ENCODE assay signal across 19 cellular contexts in genomic region chr9:28927711-28928110, GRCh38.
DNase-seq lines count a peak whose midpoint lies in the region; ATAC-seq and TF ChIP-seq lines count a peak whose summit lies in the region.
"Had no signal": no experiment of that assay in that cellular context is flagged by ENCODE, and none has a peak within 500 bp of the region (broad histone marks: within the 10 kb centered on the region; RNA-seq: fewer than 3 reads in every experiment).

No MANE protein-coding gene starts in this region.

- H3K79me2 ChIP-seq in mammary epithelial cell (ENCODE audit: insufficient read depth, low read length): no peaks in the 10 kb centered on the region

- DNase-seq in ELR (ENCODE audit: low read depth): peak; percentile 68
- peak; percentile 82 for DNase-seq in NCI-H146 (lab: John Stamatoyannopoulos, UW)
- peak; percentile 94 for DNase-seq in mammary epithelial cell
- DNase-seq in kidney tubule cell (ENCODE audit: low spot score): peak; percentile 81
- no peak for DNase-seq in CD4-positive, alpha-beta T cell
- no peak for DNase-seq in NCI-H1694 (lab: John Stamatoyannopoulos, UW)
- DNase-seq in NCI-H748 (lab: John Stamatoyannopoulos, UW; ENCODE audit: unreplicated experiment): no peak
- DNase-seq in activated T-helper 1 cell treated with anti-CD3 and anti-CD28 coated beads, Interleukin-12 subunit alpha, Interleukin-12 subunit beta, Interleukin-2, Interleukin-4 antibody, amounts not matched to agents 30 ng/mL and 10 ng/mL and 1 ng/mL, durations not matched to agents 14 hours and 24 hours and 36 hours (ENCODE audit: low spot score): no peak
- DNase-seq: ACHN, C1 segment of cervical spinal cord, DMS79, Kasumi-1, NCI-H1105, NCI-H187 treated with DMSO at 0.1 percent for 48 hours, NCI-H526, SHP77 treated with DMSO at 0.1 percent for 48 hours, SK-N-SH, T-cell had no signal

- H3K4me1 ChIP-seq in mammary epithelial cell (ENCODE audit: insufficient read depth, low read length): peaks cover 66% of the 10 kb centered on the region

- no peaks in the 10 kb centered on the region for H4K20me1 ChIP-seq in mammary epithelial cell (ENCODE audit: insufficient read depth, low read length)

- H3K27ac ChIP-seq in mammary epithelial cell (ENCODE audit: insufficient read depth, low read depth, low read length): peak overlapping the region; percentile 56
- H3K27ac ChIP-seq in CD4-positive, alpha-beta T cell (ENCODE audit: low read depth, low read length): no peak overlapping the region
- H3K27ac ChIP-seq: HL-60 had no signal

- no peak overlapping the region for H3K9ac ChIP-seq in mammary epithelial cell (ENCODE audit: insufficient read depth, low read length)
- H3K9ac ChIP-seq: SK-N-SH had no signal

- POLR2A ChIA-PET in CD4-positive, alpha-beta T cell (lab: Charles Lee): no interaction called here

- CTCF ChIA-PET in mammary epithelial cell (lab: Charles Lee; ENCODE audit: low non-redundant PET): no interaction called here
- CTCF ChIA-PET in CD4-positive, alpha-beta T cell (lab: Charles Lee): no interaction called here

- no peak overlapping the region for H3K4me3 ChIP-seq in mammary epithelial cell (replicated peaks in 1 of 3; ENCODE audit: insufficient read depth in 1 of 3, low read depth in 2 of 3, low read length in 3 of 3)

- no peaks in the 10 kb centered on the region for H3K4me1 Mint-ChIP-seq in CD4-positive, alpha-beta T cell (ENCODE audit: low read depth)
- H3K4me1 Mint-ChIP-seq in activated T-helper 1 cell treated with anti-CD3 and anti-CD28 coated beads, Interleukin-12 subunit alpha, Interleukin-12 subunit beta, Interleukin-2, Interleukin-4 antibody, amounts not matched to agents 30 ng/mL and 10 ng/mL and 1 ng/mL, durations not matched to agents 14 hours and 24 hours and 36 hours (ENCODE audit: low read depth): no peaks in the 10 kb centered on the region
- H3K4me1 Mint-ChIP-seq: T-cell had no signal

- no peaks in the 10 kb centered on the region for H3K36me3 ChIP-seq in mammary epithelial cell (ENCODE audit: insufficient read depth, low read length)

- no peak for ATAC-seq in CD4-positive, alpha-beta T cell (ENCODE audit: poor library complexity)
- ATAC-seq: T-cell had no signal

- no peak overlapping the region for H3K4me3 Mint-ChIP-seq in CD4-positive, alpha-beta T cell
- H3K4me3 Mint-ChIP-seq in activated T-helper 1 cell treated with anti-CD3 and anti-CD28 coated beads, Interleukin-12 subunit alpha, Interleukin-12 subunit beta, Interleukin-2, Interleukin-4 antibody, amounts not matched to agents 30 ng/mL and 10 ng/mL and 1 ng/mL, durations not matched to agents 14 hours and 24 hours and 36 hours: no peak overlapping the region
- H3K4me3 Mint-ChIP-seq: T-cell had no signal

- H3K9me3 Mint-ChIP-seq in CD4-positive, alpha-beta T cell: peaks cover 2% of the 10 kb centered on the region
- H3K9me3 Mint-ChIP-seq in activated T-helper 1 cell treated with anti-CD3 and anti-CD28 coated beads, Interleukin-12 subunit alpha, Interleukin-12 subunit beta, Interleukin-2, Interleukin-4 antibody, amounts not matched to agents 30 ng/mL and 10 ng/mL and 1 ng/mL, durations not matched to agents 14 hours and 24 hours and 36 hours: no peaks in the 10 kb centered on the region

- intact Hi-C loops in mammary epithelial cell (cut with micrococcal nuclease): loop anchor here (5.0 kb wide), 4 partner anchors 120 to 285 kb away; partner anchors contain the start of gene LINGO2
- intact Hi-C loops in CD4-positive, alpha-beta T cell (cut with DNase I, micrococcal nuclease): loop anchor here in 1 of 2 experiments (5.0 kb wide), 1 partner anchor 60 kb away; no protein-coding TSS in a partner anchor
- intact Hi-C loops in activated T-helper 1 cell treated with anti-CD3 and anti-CD28 coated beads, Interleukin-12 subunit alpha, Interleukin-12 subunit beta, Interleukin-2, Interleukin-4 antibody, amounts not matched to agents 30 ng/mL and 10 ng/mL and 1 ng/mL, durations not matched to agents 14 hours and 24 hours and 36 hours (cut with micrococcal nuclease): no loop called here

- dilution Hi-C loops in mammary epithelial cell (cut with HindIII; ENCODE audit: low sequenced_read_pairs): no loop called here

- no peaks in the 10 kb centered on the region for H3K27me3 ChIP-seq in mammary epithelial cell (ENCODE audit: insufficient read depth, low read length)
- no peaks in the 10 kb centered on the region for H3K27me3 ChIP-seq in CD4-positive, alpha-beta T cell (ENCODE audit: control insufficient read depth, insufficient read depth, low read length)

- H3K36me3 Mint-ChIP-seq in CD4-positive, alpha-beta T cell (ENCODE audit: low read depth): no peaks in the 10 kb centered on the region
- no peaks in the 10 kb centered on the region for H3K36me3 Mint-ChIP-seq in activated T-helper 1 cell treated with anti-CD3 and anti-CD28 coated beads, Interleukin-12 subunit alpha, Interleukin-12 subunit beta, Interleukin-2, Interleukin-4 antibody, amounts not matched to agents 30 ng/mL and 10 ng/mL and 1 ng/mL, durations not matched to agents 14 hours and 24 hours and 36 hours (ENCODE audit: low read depth)
- H3K36me3 Mint-ChIP-seq: T-cell had no signal

- WGBS in mammary epithelial cell (ENCODE audit: low coverage, missing lambda C conversion rate): 0% methylated on average over 1 of the region's 1 CpG

- in situ Hi-C loops in mammary epithelial cell (cut with MboI; ENCODE audit: low sequenced_read_pairs in 2 of 2): no loop called here

- H2AFZ ChIP-seq in mammary epithelial cell (ENCODE audit: low read depth, low read length): no peak overlapping the region

- H3K9me3 ChIP-seq in mammary epithelial cell (replicated peaks; ENCODE audit: insufficient read depth, low read length): no peaks in the 10 kb centered on the region
- H3K9me3 ChIP-seq in CD4-positive, alpha-beta T cell (ENCODE audit: control insufficient read depth, low read length): no peaks in the 10 kb centered on the region
- H3K9me3 ChIP-seq: SK-N-SH had no signal

- peak overlapping the region; percentile 59 for H3K4me2 ChIP-seq in mammary epithelial cell (ENCODE audit: insufficient read depth, low read depth, low read length)
- H3K4me2 ChIP-seq: SK-N-SH had no signal

- no peak overlapping the region for H3K27ac Mint-ChIP-seq in CD4-positive, alpha-beta T cell
- H3K27ac Mint-ChIP-seq in activated T-helper 1 cell treated with anti-CD3 and anti-CD28 coated beads, Interleukin-12 subunit alpha, Interleukin-12 subunit beta, Interleukin-2, Interleukin-4 antibody, amounts not matched to agents 30 ng/mL and 10 ng/mL and 1 ng/mL, durations not matched to agents 14 hours and 24 hours and 36 hours: no peak overlapping the region
- H3K27ac Mint-ChIP-seq: T-cell had no signal

- no peaks in the 10 kb centered on the region for H3K27me3 Mint-ChIP-seq in CD4-positive, alpha-beta T cell
- no peaks in the 10 kb centered on the region for H3K27me3 Mint-ChIP-seq in activated T-helper 1 cell treated with anti-CD3 and anti-CD28 coated beads, Interleukin-12 subunit alpha, Interleukin-12 subunit beta, Interleukin-2, Interleukin-4 antibody, amounts not matched to agents 30 ng/mL and 10 ng/mL and 1 ng/mL, durations not matched to agents 14 hours and 24 hours and 36 hours (ENCODE audit: insufficient read depth)
- H3K27me3 Mint-ChIP-seq: T-cell had no signal

- BruUV-seq in mammary epithelial cell (replicated peaks; lab: Mats Ljungman, UMichigan): no TSS peak

- no peak for TF ChIP-seq CTCF in mammary epithelial cell (conservative IDR thresholded peaks at IDR 0.05 in 1 of 2, IDR thresholded peaks at IDR 0.05 in 1 of 2; ENCODE audit: extremely low read depth in 1 of 2, insufficient read depth in 1 of 2, low read depth in 1 of 2, low read length in 2 of 2)
- no peak for TF ChIP-seq CTCF in CD4-positive, alpha-beta T cell (IDR thresholded peaks at IDR 0.05)

Comparison
In these comparisons a context has a peak if more than half of its experiments do, and no peak if none do; other contexts are left out.
1. DNase-seq: peak in ELR (single experiment), NCI-H146 (single experiment), mammary epithelial cell (single experiment) and kidney tubule cell (single experiment); none in CD4-positive, alpha-beta T cell (0 of 10), NCI-H1694 (single experiment), NCI-H748 (single experiment) and activated T-helper 1 cell treated with anti-CD3 and anti-CD28 coated beads, Interleukin-12 subunit alpha, Interleukin-12 subunit beta, Interleukin-2, Interleukin-4 antibody, amounts not matched to agents 30 ng/mL and 10 ng/mL and 1 ng/mL, durations not matched to agents 14 hours and 24 hours and 36 hours (single experiment).